In the genomic region with DNA sequence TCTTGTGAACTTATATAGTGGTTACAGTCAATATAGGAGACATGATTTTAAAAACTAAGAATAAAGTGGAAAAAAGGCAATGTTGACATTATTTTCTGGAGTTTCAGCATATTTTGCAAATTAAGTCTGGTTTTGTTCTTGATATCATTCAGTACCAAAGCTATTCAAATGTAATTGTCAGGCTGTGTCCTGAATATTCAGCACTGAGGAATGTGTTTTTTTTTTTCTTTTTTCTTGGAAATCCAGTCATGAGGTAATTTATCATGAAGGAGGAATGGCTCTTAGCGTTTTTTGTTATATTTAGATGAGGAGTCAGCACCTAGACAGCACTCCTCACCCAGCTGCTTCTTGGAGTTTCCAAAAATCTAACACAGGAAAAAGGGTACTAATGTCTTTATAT, we compare ENCODE assay signal across 15 cellular contexts.
DNase-seq lines count a peak whose midpoint lies in the region; ATAC-seq and TF ChIP-seq lines count a peak whose summit lies in the region.
"Had no signal": no experiment of that assay in that cellular context is flagged by ENCODE, and none has a peak within 500 bp of the region (broad histone marks: within the 10 kb centered on the region; RNA-seq: fewer than 3 reads in every experiment).

No MANE protein-coding gene starts in this region.

- no peak overlapping the region for H2AK5ac ChIP-seq in H9 (ENCODE audit: insufficient read length, low read length)

- peaks cover 3 to 4% of the 10 kb centered on the region in 2 experiments; a peak in 3 of 5 replicates for H3K9me3 Mint-ChIP-seq in H9
- no peaks in the 10 kb centered on the region for H3K9me3 Mint-ChIP-seq in activated T-helper 2 cell treated with anti-CD3 and anti-CD28 coated beads, Interferon-gamma antibody, Interleukin-2, Interleukin-4, amounts not matched to agents 10 μg/mL and 5 μg/mL and 100 μg/mL, durations not matched to agents 14 hours and 24 hours and 36 hours
- H3K9me3 Mint-ChIP-seq: activated B cell treated with CpG ODN at 0.5 μM for 24 hours; activated T-cell treated with anti-CD3 and anti-CD28 coated beads, Interleukin-2, amount 50 U/mL, for 4 hours had no signal

- H3K4ac ChIP-seq in H9 (ENCODE audit: low read depth, low read length) = no peak overlapping the region

- no peak overlapping the region for H4K8ac ChIP-seq in H9 (replicated peaks; ENCODE audit: insufficient read length, low read depth, low read length)

- no peak for ATAC-seq in GM19455 (IDR thresholded peaks at IDR 0.05; ENCODE audit: unreplicated experiment)
- ATAC-seq: activated T-cell treated with anti-CD3 and anti-CD28 coated beads, Interleukin-2, amount 50 U/mL, for 4 hours had no signal

- H3T11ph ChIP-seq in H9 (ENCODE audit: low read length) = no peak overlapping the region

- no peaks in the 10 kb centered on the region for H3K79me2 ChIP-seq in H9 (ENCODE audit: insufficient read depth, low read length)
- H3K79me2 ChIP-seq in smooth muscle cell (ENCODE audit: low read depth) = no peaks in the 10 kb centered on the region

- H2AFZ ChIP-seq in H9 (ENCODE audit: low read length) (no peak overlapping the region), smooth muscle cell (ENCODE audit: low read depth) (no peak overlapping the region)

- no peak overlapping the region for H3K18ac ChIP-seq in H9 (ENCODE audit: insufficient read length, low read depth, low read length)

- no peaks in the 10 kb centered on the region for H3K9me3 ChIP-seq in H9 (ENCODE audit: control insufficient read depth, low read depth, low read length)
- H3K9me3 ChIP-seq in smooth muscle cell (replicated peaks; ENCODE audit: low read depth) = no peaks in the 10 kb centered on the region
- H3K9me3 ChIP-seq in BE2C = no peaks in the 10 kb centered on the region

- H3K9ac ChIP-seq in H9 (ENCODE audit: extremely low read depth, insufficient read length, low read length) (no peak overlapping the region), smooth muscle cell (ENCODE audit: low read depth) (no peak overlapping the region)

- no peak overlapping the region for H3K14ac ChIP-seq in H9 (ENCODE audit: insufficient read depth, low read length)

- no peak for DNase-seq in H9
- peak; percentile 85 for DNase-seq in amniotic epithelial cell (ENCODE audit: low read depth)
- DNase-seq in fibroblast of villous mesenchyme (ENCODE audit: low read depth) = peak; percentile 61
- no peak for DNase-seq in smooth muscle cell (lab: John Stamatoyannopoulos, UW; ENCODE audit: unreplicated experiment)
- no peak for DNase-seq in NCI-H1417 treated with DMSO at 0.1 percent for 48 hours (lab: John Stamatoyannopoulos, UW)
- no peak for DNase-seq in BE2C
- no peak for DNase-seq in activated T-helper 2 cell treated with anti-CD3 and anti-CD28 coated beads, Interferon-gamma antibody, Interleukin-2, Interleukin-4, amounts not matched to agents 10 μg/mL and 5 μg/mL and 100 μg/mL, durations not matched to agents 14 hours and 24 hours and 36 hours (ENCODE audit: low spot score)
- DNase-seq: activated B cell treated with CpG ODN at 0.5 μM for 24 hours; activated T-cell treated with anti-CD3 and anti-CD28 coated beads, Interleukin-2, amount 50 U/mL, for 4 hours; DMS153; NCI-H446 treated with DMSO at 0.1 percent for 48 hours; SHP77 treated with DMSO at 0.1 percent for 48 hours had no signal

- H4K91ac ChIP-seq in H9 (ENCODE audit: insufficient read length, low read depth, low read length) = no peak overlapping the region

- H2BK5ac ChIP-seq in H9 (ENCODE audit: insufficient read length, low read length) = no peak overlapping the region

- no peak overlapping the region for H2BK15ac ChIP-seq in H9 (ENCODE audit: low read depth, low read length)

- H3K4me3 Mint-ChIP-seq in H9 = no peak overlapping the region
- no peak overlapping the region for H3K4me3 Mint-ChIP-seq in activated T-helper 2 cell treated with anti-CD3 and anti-CD28 coated beads, Interferon-gamma antibody, Interleukin-2, Interleukin-4, amounts not matched to agents 10 μg/mL and 5 μg/mL and 100 μg/mL, durations not matched to agents 14 hours and 24 hours and 36 hours (ENCODE audit: low read depth)
- H3K4me3 Mint-ChIP-seq: activated B cell treated with CpG ODN at 0.5 μM for 24 hours; activated T-cell treated with anti-CD3 and anti-CD28 coated beads, Interleukin-2, amount 50 U/mL, for 4 hours had no signal

- H3K23ac ChIP-seq in H9 (ENCODE audit: insufficient read length, low read depth, low read length) = no peak overlapping the region

- H3K4me3 ChIP-seq in fibroblast of villous mesenchyme (ENCODE audit: low read depth, low read length) (no peak overlapping the region), smooth muscle cell (no peak overlapping the region), BE2C (ENCODE audit: low read depth, low read length) (no peak overlapping the region)
- H3K4me3 ChIP-seq: cardiac muscle cell, lung had no signal

- no peaks in the 10 kb centered on the region for H3K79me1 ChIP-seq in H9 (ENCODE audit: insufficient read depth, low read depth, low read length, poor library complexity, severe bottlenecking)

- WGBS in H9 (ENCODE audit: extremely low coverage, insufficient read length, low lambda C conversion rate) = no CpG with 5 or more reads among the region's 1 CpG
- 13% methylated on average over 1 of the region's 1 CpG for WGBS in smooth muscle cell (ENCODE audit: low lambda C conversion rate)

- H2BK12ac ChIP-seq in H9 (ENCODE audit: insufficient read length, low read depth, low read length) = no peak overlapping the region

- H3K36me3 ChIP-seq in smooth muscle cell (ENCODE audit: low read depth) = no peaks in the 10 kb centered on the region
- H3K36me3 ChIP-seq in BE2C = no peaks in the 10 kb centered on the region
- H3K36me3 ChIP-seq: cardiac muscle cell had no signal

- H3F3A ChIP-seq in smooth muscle cell (ENCODE audit: low read depth) = no peaks in the 10 kb centered on the region

- H2BK120ac ChIP-seq in H9 (ENCODE audit: low read depth, low read length, poor library complexity, severe bottlenecking) = no peak overlapping the region

- no peak overlapping the region for H4K5ac ChIP-seq in H9 (ENCODE audit: insufficient read length, low read depth, low read length)

- H3K27me3 Mint-ChIP-seq in H9 (ENCODE audit: low read depth) = no peaks in the 10 kb centered on the region
- no peaks in the 10 kb centered on the region for H3K27me3 Mint-ChIP-seq in activated T-helper 2 cell treated with anti-CD3 and anti-CD28 coated beads, Interferon-gamma antibody, Interleukin-2, Interleukin-4, amounts not matched to agents 10 μg/mL and 5 μg/mL and 100 μg/mL, durations not matched to agents 14 hours and 24 hours and 36 hours (ENCODE audit: low read depth)
- H3K27me3 Mint-ChIP-seq: activated B cell treated with CpG ODN at 0.5 μM for 24 hours had no signal

- H3K36me3 Mint-ChIP-seq in H9 (ENCODE audit: insufficient read depth in 1 of 3, low read depth in 3 of 3) = peaks cover 6 to 12% (median 12%) of the 10 kb centered on the region in 3 experiments; a peak in 6 of 7 replicates
- H3K36me3 Mint-ChIP-seq in activated T-helper 2 cell treated with anti-CD3 and anti-CD28 coated beads, Interferon-gamma antibody, Interleukin-2, Interleukin-4, amounts not matched to agents 10 μg/mL and 5 μg/mL and 100 μg/mL, durations not matched to agents 14 hours and 24 hours and 36 hours (ENCODE audit: low read depth) = no peaks in the 10 kb centered on the region

- no peaks in the 10 kb centered on the region for H3K27me3 ChIP-seq in H9 (ENCODE audit: insufficient read depth, low read length)
- H3K27me3 ChIP-seq in smooth muscle cell (ENCODE audit: low read depth) = no peaks in the 10 kb centered on the region
- H3K27me3 ChIP-seq in BE2C = no peaks in the 10 kb centered on the region
- H3K27me3 ChIP-seq: cardiac muscle cell had no signal

- H3K4me2 ChIP-seq in H9 (ENCODE audit: insufficient read depth, insufficient read length, low read length) (no peak overlapping the region), smooth muscle cell (no peak overlapping the region)

- TF ChIP-seq CTCF in H9 (conservative IDR thresholded peaks at IDR 0.05) (no peak), fibroblast of villous mesenchyme (IDR thresholded peaks at IDR 0.05; ENCODE audit: insufficient read depth, low read depth, low read length) (no peak), smooth muscle cell (IDR thresholded peaks at IDR 0.05; ENCODE audit: borderline replicate concordance, insufficient read depth, poor library complexity, severe bottlenecking) (no peak), BE2C (IDR thresholded peaks at IDR 0.05; ENCODE audit: low read depth, low read length) (no peak)

- H3K27ac Mint-ChIP-seq in H9 = peak overlapping the region in 2 of 3 experiments; percentile 56 to 90; a peak in 4 of 7 replicates
- no peak overlapping the region for H3K27ac Mint-ChIP-seq in activated T-helper 2 cell treated with anti-CD3 and anti-CD28 coated beads, Interferon-gamma antibody, Interleukin-2, Interleukin-4, amounts not matched to agents 10 μg/mL and 5 μg/mL and 100 μg/mL, durations not matched to agents 14 hours and 24 hours and 36 hours
- H3K27ac Mint-ChIP-seq: activated B cell treated with CpG ODN at 0.5 μM for 24 hours had no signal

- H3K56ac ChIP-seq in H9 (ENCODE audit: insufficient read length, low read depth, low read length) = no peak overlapping the region

- H3K4me1 ChIP-seq in H9 (ENCODE audit: insufficient read depth, low read length) (peaks cover 4% of the 10 kb centered on the region; the same call in 1 of the 2 replicates), smooth muscle cell (ENCODE audit: low read depth) (no peaks in the 10 kb centered on the region), BE2C (no peaks in the 10 kb centered on the region)

- no peak overlapping the region for H3K27ac ChIP-seq in H9 (ENCODE audit: insufficient read length, low read depth, low read length)
- H3K27ac ChIP-seq in smooth muscle cell (ENCODE audit: low read depth) = peak overlapping the region; percentile 47
- H3K27ac ChIP-seq: cardiac muscle cell had no signal

- intact Hi-C loops in activated T-helper 2 cell treated with anti-CD3 and anti-CD28 coated beads, Interferon-gamma antibody, Interleukin-2, Interleukin-4, amounts not matched to agents 10 μg/mL and 5 μg/mL and 100 μg/mL, durations not matched to agents 14 hours and 24 hours and 36 hours (cut with micrococcal nuclease) = no loop called here

- no peak overlapping the region for H2BK20ac ChIP-seq in H9 (ENCODE audit: low read depth, low read length, poor library complexity, severe bottlenecking)

- H3K23me2 ChIP-seq in H9 (ENCODE audit: insufficient read length, low read depth, low read length, poor library complexity, severe bottlenecking) = no peaks in the 10 kb centered on the region

- no peaks in the 10 kb centered on the region for H4K20me1 ChIP-seq in H9 (ENCODE audit: control insufficient read depth, insufficient read depth, insufficient read length)
- no peaks in the 10 kb centered on the region for H4K20me1 ChIP-seq in smooth muscle cell (ENCODE audit: low read depth)

- H3K4me1 Mint-ChIP-seq in H9 = peaks cover 16% of the 10 kb centered on the region in 2 experiments
- H3K4me1 Mint-ChIP-seq in activated T-helper 2 cell treated with anti-CD3 and anti-CD28 coated beads, Interferon-gamma antibody, Interleukin-2, Interleukin-4, amounts not matched to agents 10 μg/mL and 5 μg/mL and 100 μg/mL, durations not matched to agents 14 hours and 24 hours and 36 hours (ENCODE audit: low read depth) = no peaks in the 10 kb centered on the region

Comparison
In these comparisons a context has a peak if more than half of its experiments do, and no peak if none do; other contexts are left out.
1. DNase-seq: peak in amniotic epithelial cell (single experiment) and fibroblast of villous mesenchyme (single experiment); none in H9 (single experiment), smooth muscle cell (single experiment), NCI-H1417 treated with DMSO at 0.1 percent for 48 hours (single experiment), BE2C (single experiment) and activated T-helper 2 cell treated with anti-CD3 and anti-CD28 coated beads, Interferon-gamma antibody, Interleukin-2, Interleukin-4, amounts not matched to agents 10 μg/mL and 5 μg/mL and 100 μg/mL, durations not matched to agents 14 hours and 24 hours and 36 hours (single experiment).